ENCODE assay signal across 8 cellular contexts in genomic region chr11:67372993-67373915, GRCh38.
DNase-seq lines count a peak whose midpoint lies in the region; ATAC-seq and TF ChIP-seq lines count a peak whose summit lies in the region.

Gene CLCF1, minus strand, starts transcription at chr11:67373598. Its CDS starts 59 bp downstream, at chr11:67373539.

- H3K4me1 ChIP-seq in DOHH2 (ENCODE audit: control insufficient read depth, low read length): peaks cover 79% of the 10 kb centered on the region

- H3K9me3 ChIP-seq in DOHH2 (ENCODE audit: control insufficient read depth, insufficient read depth, low read length): no peaks in the 10 kb centered on the region

- TF ChIP-seq CTCF in DOHH2 (IDR thresholded peaks at IDR 0.05; ENCODE audit: low read depth, low read length, poor library complexity, severe bottlenecking) (no peak), cardiac fibroblast (IDR thresholded peaks at IDR 0.05; ENCODE audit: low read depth, low read length) (no peak)

- DNase-seq in UCSD-AML1 (lab: John Stamatoyannopoulos, UW; ENCODE audit: unreplicated experiment): peak; percentile 47
- DNase-seq in cardiac fibroblast (ENCODE audit: low read depth in 2 of 2): peak; percentile 89 to 90
- peak; percentile 70 for DNase-seq in kidney glomerular epithelial cell (lab: John Stamatoyannopoulos, UW)
- DNase-seq in stimulated activated CD4-positive, alpha-beta T cell treated with anti-CD3 and anti-CD28 coated beads, Interleukin-4, amount 100 ng/mL, for 4 hours: peak; percentile 54 to 77

- H3F3A ChIP-seq in DOHH2 (ENCODE audit: control insufficient read depth, insufficient read depth): peaks cover 5% of the 10 kb centered on the region; the same call in 1 of the 2 replicates

- H3K79me2 ChIP-seq in DOHH2 (ENCODE audit: control insufficient read depth, low read length): peaks cover 60% of the 10 kb centered on the region

- peaks cover 15% of the 10 kb centered on the region for H4K20me1 ChIP-seq in DOHH2 (ENCODE audit: control insufficient read depth, insufficient read depth, low read depth, low read length)

- H3K4me2 ChIP-seq in DOHH2 (ENCODE audit: low read length): peak within 1 kb of the TSS; percentile 99

- H3K36me3 ChIP-seq in DOHH2 (ENCODE audit: control insufficient read depth, low read length): peaks cover 12% of the 10 kb centered on the region

- H3K4me3 ChIP-seq in DOHH2 (ENCODE audit: low read length) (peak within 1 kb of the TSS; percentile 96), cardiac fibroblast (replicated peaks in 1 of 2; ENCODE audit: low read depth in 2 of 2, low read length in 2 of 2) (peak within 1 kb of the TSS; percentile 48 to 69)

- no peak for TF ChIP-seq RAD21 in Ishikawa (IDR thresholded peaks at IDR 0.05; ENCODE audit: low read depth)

- no peaks in the 10 kb centered on the region for H3K27me3 ChIP-seq in DOHH2 (ENCODE audit: control insufficient read depth, low read length)

- peak within 1 kb of the TSS; percentile 86 for H3K27ac ChIP-seq in DOHH2 (ENCODE audit: low read depth, low read length)

- no peak for ATAC-seq in GM18907 (IDR thresholded peaks at IDR 0.05; ENCODE audit: unreplicated experiment)
- ATAC-seq in HG03139 (IDR thresholded peaks at IDR 0.05; ENCODE audit: unreplicated experiment): no peak

- TF ChIP-seq EP300 in Ishikawa (IDR thresholded peaks at IDR 0.05; ENCODE audit: borderline replicate concordance): no peak

- H3K9me2 ChIP-seq in DOHH2 (replicated peaks; ENCODE audit: control insufficient read depth, low read length): no peaks in the 10 kb centered on the region

TF ChIP-seq in Ishikawa, 13 proteins besides CTCF, POLR2A, EP300 and RAD21:
- TF ChIP-seq TAF1 (IDR thresholded peaks at IDR 0.05; ENCODE audit: low read depth): peak; percentile 15
- no peak for TF ChIP-seq TCF12 (IDR thresholded peaks at IDR 0.05; ENCODE audit: low read depth)
- TF ChIP-seq ZBTB7A (IDR thresholded peaks at IDR 0.05; ENCODE audit: low read depth): peak; percentile 88
- no peak for TF ChIP-seq NFIC (IDR thresholded peaks at IDR 0.05)
- peak; percentile 30; the same call in 1 of the 2 replicates for TF ChIP-seq CREB1 (IDR thresholded peaks at IDR 0.05; ENCODE audit: low read depth)
